Comparison of ENCODE assay signal across 25 cellular contexts in the genomic region with DNA sequence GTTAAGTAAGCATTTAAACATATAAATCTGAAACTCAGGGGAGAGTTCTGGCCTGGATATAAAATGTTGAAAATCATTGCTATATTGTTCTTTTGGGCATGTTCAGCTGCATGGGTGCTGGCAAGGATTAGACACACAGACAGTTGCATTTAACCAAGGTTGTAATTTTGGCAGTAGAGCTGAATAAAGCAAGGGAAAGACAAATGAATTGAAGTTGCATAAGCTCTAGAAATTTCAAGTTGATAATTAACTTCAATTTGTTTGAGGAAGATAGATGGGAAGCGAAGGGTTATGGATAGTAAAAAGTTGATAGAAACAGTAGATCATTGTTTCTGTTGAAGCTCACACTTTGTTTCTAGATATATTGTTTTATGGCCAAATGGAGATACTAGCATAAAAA.
"Had no signal": no experiment of that assay in that cellular context is flagged by ENCODE, and none has a peak within 500 bp of the region (broad histone marks: within the 10 kb centered on the region; RNA-seq: fewer than 3 reads in every experiment).

No MANE protein-coding gene starts in this region.

- H3K4me1 ChIP-seq: SJSA1 had no signal

- H3K9me3 ChIP-seq: MG63, SJSA1 had no signal

- H3K27me3 ChIP-seq: MG63, SJSA1 had no signal

- FAIRE-seq: RCC 7860 had no signal

- DNase-seq: IMR-90, Karpas-422, KG1, MG63, NCI-H1092, NCI-H1105 treated with DMSO at 0.1 percent for 48 hours, NCI-H1417 treated with DMSO at 0.1 percent for 48 hours, NCI-H146, NCI-H1694 treated with DMSO at 0.1 percent for 48 hours, NCI-H2029, NCI-H2081 treated with DMSO at 0.1 percent for 48 hours, NCI-H2171, NCI-H226, NCI-H446, NCI-H510A, NCI-H524 treated with DMSO at 0.1 percent for 48 hours, NCI-H69, NCI-H774, Right ventricle myocardium superior, RPMI8226, SIG-M5 had no signal

- H3K36me3 ChIP-seq: MG63, SJSA1 had no signal

- H3K27ac ChIP-seq: HL-60, SJSA1, SK-N-MC had no signal

- H3K4me3 ChIP-seq: MG63, SJSA1, SK-N-MC had no signal
